ENCODE assay signal across 8 cellular contexts in the genomic region with DNA sequence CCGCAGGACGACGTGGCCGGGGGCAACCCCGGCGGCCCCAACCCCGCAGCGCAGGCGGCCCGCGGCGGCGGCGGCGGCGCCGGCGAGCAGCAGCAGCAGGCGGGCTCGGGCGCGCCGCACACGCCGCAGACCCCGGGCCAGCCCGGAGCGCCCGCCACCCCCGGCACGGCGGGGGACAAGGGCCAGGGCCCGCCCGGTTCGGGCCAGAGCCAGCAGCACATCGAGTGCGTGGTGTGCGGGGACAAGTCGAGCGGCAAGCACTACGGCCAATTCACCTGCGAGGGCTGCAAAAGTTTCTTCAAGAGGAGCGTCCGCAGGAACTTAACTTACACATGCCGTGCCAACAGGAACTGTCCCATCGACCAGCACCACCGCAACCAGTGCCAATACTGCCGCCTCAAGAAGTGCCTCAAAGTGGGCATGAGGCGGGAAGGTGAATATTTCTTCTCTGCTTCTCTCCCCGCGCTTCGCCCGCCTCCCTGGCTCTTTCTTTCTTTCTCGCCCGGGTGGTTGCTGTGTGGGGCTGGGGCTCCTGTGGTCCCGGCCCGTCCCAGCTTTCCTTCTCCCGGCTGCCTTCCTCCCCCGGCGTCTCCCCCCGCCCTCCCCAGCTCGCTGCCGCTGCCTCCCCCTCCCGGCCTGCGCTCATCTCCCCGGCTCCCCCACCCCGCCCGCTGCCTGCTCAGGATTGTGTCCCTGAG. TPM values are rescaled to one million over a fixed set of nuclear protein-coding genes. Genes with fewer than 3 reads are reported as not detected.
DNase-seq lines count a peak whose midpoint lies in the region; ATAC-seq and TF ChIP-seq lines count a peak whose summit lies in the region.

No MANE protein-coding gene starts in this region.

- peak overlapping the region; percentile 86 for H3K4me3 ChIP-seq in SK-N-MC
- H3K4me3 ChIP-seq in esophagus muscularis mucosa, result peak overlapping the region; percentile 71 to 87 (median 76)
- peak overlapping the region; percentile 67 for H3K4me3 ChIP-seq in ovary

- peaks cover 9% of the 10 kb centered on the region; the same call in 1 of the 2 replicates for H3K36me3 ChIP-seq in SK-N-MC (ENCODE audit: insufficient read depth, low read length)
- peaks cover 0 to 5% (median 0%) of the 10 kb centered on the region in 4 donors for H3K36me3 ChIP-seq in esophagus muscularis mucosa
- no peaks in the 10 kb centered on the region for H3K36me3 ChIP-seq in ovary

- no peaks in the 10 kb centered on the region for H3K9me3 ChIP-seq in SK-N-MC (ENCODE audit: low read depth, low read length)
- H3K9me3 ChIP-seq in esophagus muscularis mucosa, result no peaks in the 10 kb centered on the region
- H3K9me3 ChIP-seq in ovary, result no peaks in the 10 kb centered on the region

- H3K4me3 Mint-ChIP-seq in activated CD4-positive, alpha-beta T cell treated with anti-CD3 and anti-CD28 coated beads for 36 hours, result peak overlapping the region; percentile 37

- ATAC-seq in activated CD4-positive, alpha-beta T cell treated with anti-CD3 and anti-CD28 coated beads for 36 hours, result no peak
- ATAC-seq in GM18502 (IDR thresholded peaks at IDR 0.05; ENCODE audit: poor library complexity, unreplicated experiment), result no peak
- ATAC-seq in HG02884 (IDR thresholded peaks at IDR 0.05; ENCODE audit: unreplicated experiment), result no peak

- TF ChIP-seq CTCF in esophagus muscularis mucosa (IDR thresholded peaks at IDR 0.05) (no peak), ovary (IDR thresholded peaks at IDR 0.05) (no peak)

- TF ChIP-seq POLR2A in esophagus muscularis mucosa (IDR thresholded peaks at IDR 0.05; ENCODE audit: low read depth) (no peak), ovary (IDR thresholded peaks at IDR 0.05) (no peak)

- H3K4me1 ChIP-seq in esophagus muscularis mucosa (peaks cover 32 to 73% (median 55%) of the 10 kb centered on the region in 4 donors), ovary (ENCODE audit: insufficient read depth) (peaks cover 11% of the 10 kb centered on the region)

- WGBS in esophagus muscularis mucosa, result under 1% methylated on average over 53 of the region's 68 CpGs
- WGBS in ovary, 3 donors, result 1% methylated on average over 66 to 68 of the region's 68 CpGs

- peak; percentile 26 for DNase-seq in activated CD4-positive, alpha-beta T cell treated with anti-CD3 and anti-CD28 coated beads for 36 hours
- no peak for DNase-seq in activated CD4-positive, alpha-beta T cell treated with anti-CD3 and anti-CD28 coated beads, Interleukin-2, amount 50 U/mL, for 1 hour
- no peak for DNase-seq in SK-N-MC (ENCODE audit: low read depth, low spot score)
- DNase-seq in esophagus muscularis mucosa (ENCODE audit: extremely low spot score), result peak; percentile 89
- DNase-seq in ovary, result peak in 4 of 5 donors; percentile 48 to 65 (median 62)
- DNase-seq in GF-D8 (lab: John Stamatoyannopoulos, UW), result no peak

- POLR2A ChIA-PET in activated CD4-positive, alpha-beta T cell treated with anti-CD3 and anti-CD28 coated beads for 36 hours (lab: Charles Lee), result no interaction called here

- TF ChIP-seq EP300 in esophagus muscularis mucosa (IDR thresholded peaks at IDR 0.05) (no peak), ovary (IDR thresholded peaks at IDR 0.05) (no peak)

- no peak overlapping the region for H3K27ac Mint-ChIP-seq in activated CD4-positive, alpha-beta T cell treated with anti-CD3 and anti-CD28 coated beads for 36 hours

- intact Hi-C loops in activated CD4-positive, alpha-beta T cell treated with anti-CD3 and anti-CD28 coated beads for 36 hours (cut with DNase I, micrococcal nuclease), result no loop called here
- intact Hi-C loops in esophagus muscularis mucosa (cut with DNase I), result loop anchor here (10.0 kb wide), 1 partner anchor 330 kb away; no protein-coding TSS in a partner anchor
- intact Hi-C loops in ovary (cut with DNase I), result loop anchor here in 3 of 4 donors (5.0 to 10.0 kb wide), 4 partner anchors 210 to 670 kb away; no protein-coding TSS in a partner anchor

- H3K27me3 ChIP-seq in esophagus muscularis mucosa, result peaks cover 0 to 26% (median 7%) of the 10 kb centered on the region in 4 donors
- no peaks in the 10 kb centered on the region for H3K27me3 ChIP-seq in ovary

- H3K4me1 Mint-ChIP-seq in activated CD4-positive, alpha-beta T cell treated with anti-CD3 and anti-CD28 coated beads for 36 hours, result peaks cover 30% of the 10 kb centered on the region

- H3K27ac ChIP-seq in SK-N-MC (no peak overlapping the region), esophagus muscularis mucosa (replicated peaks in 1 of 4) (peak overlapping the region; percentile 77 to 95 (median 91)), ovary (peak overlapping the region; percentile 55 to 68)

- H3K9ac ChIP-seq in SK-N-MC (ENCODE audit: insufficient read length), result peak overlapping the region; percentile 76

- CTCF ChIA-PET in activated CD4-positive, alpha-beta T cell treated with anti-CD3 and anti-CD28 coated beads for 36 hours (lab: Charles Lee), result interaction anchor here (1.6 to 2.5 kb wide), 2 partner anchors 18 to 216 kb away, joined by 7 to 10 read pairs; no protein-coding TSS in a partner anchor

- H3K9me3 Mint-ChIP-seq in activated CD4-positive, alpha-beta T cell treated with anti-CD3 and anti-CD28 coated beads for 36 hours (ENCODE audit: low read depth), result no peaks in the 10 kb centered on the region

- peaks cover 5% of the 10 kb centered on the region for H3K36me3 Mint-ChIP-seq in activated CD4-positive, alpha-beta T cell treated with anti-CD3 and anti-CD28 coated beads for 36 hours (ENCODE audit: low read depth)

- peaks cover 47% of the 10 kb centered on the region for H3K27me3 Mint-ChIP-seq in activated CD4-positive, alpha-beta T cell treated with anti-CD3 and anti-CD28 coated beads for 36 hours

RNA-seq across cellular contexts. Expression of gene NR2F1, which starts 2.2 kb away (rescaled TPM):
- total RNA-seq in activated CD4-positive, alpha-beta T cell treated with anti-CD3 and anti-CD28 coated beads for 36 hours, result not detected
- total RNA-seq in esophagus muscularis mucosa (10 to 100 TPM; 17.4 to 43.8 (median 40.6) TPM), ovary (100 to 1,000 TPM in 2 of 7 donors, 10 to 100 TPM in 5; 51.6 to 179 (median 71.5) TPM)
- 10 to 100 TPM; 47.6 to 96.5 TPM for polyA plus RNA-seq in ovary

RNA-seq across cellular contexts. Expression of gene NR2F1-AS1, which starts 4.2 kb away (rescaled TPM):
- total RNA-seq in activated CD4-positive, alpha-beta T cell treated with anti-CD3 and anti-CD28 coated beads for 36 hours, result not detected
- total RNA-seq in esophagus muscularis mucosa, result 10 to 100 TPM in 1 of 4 donors, 1 to 10 TPM in 3; 8.6 to 22.8 (median 9.5) TPM
- total RNA-seq in ovary, result 10 to 100 TPM; 22.4 to 45.7 (median 26.5) TPM
- polyA plus RNA-seq in ovary, result 10 to 100 TPM; 20.7 to 25.0 TPM

Comparison
In these comparisons a context has a peak if more than half of its experiments do, and no peak if none do; other contexts are left out.
1. DNase-seq: peak in activated CD4-positive, alpha-beta T cell treated with anti-CD3 and anti-CD28 coated beads for 36 hours (single experiment), esophagus muscularis mucosa (single experiment) and ovary (4 of 5); none in activated CD4-positive, alpha-beta T cell treated with anti-CD3 and anti-CD28 coated beads, Interleukin-2, amount 50 U/mL, for 1 hour (single experiment), SK-N-MC (single experiment) and GF-D8 (single experiment).
2. RNA of gene NR2F1, which starts 2.2 kb away (total RNA-seq): 51.6 to 179 TPM in ovary and 17.4 to 43.8 TPM in esophagus muscularis mucosa; not detected in activated CD4-positive, alpha-beta T cell treated with anti-CD3 and anti-CD28 coated beads for 36 hours; every median in the first group is over 10 times any median in the second.
3. RNA of gene NR2F1-AS1, which starts 4.2 kb away (total RNA-seq): 22.4 to 45.7 TPM in ovary and 8.6 to 22.8 TPM in esophagus muscularis mucosa; not detected in activated CD4-positive, alpha-beta T cell treated with anti-CD3 and anti-CD28 coated beads for 36 hours; every median in the first group is over 4 times any median in the second.
4. intact Hi-C loops: an anchor here in esophagus muscularis mucosa (10.0 kb wide) and ovary (5.0 to 10.0 kb wide); none called in activated CD4-positive, alpha-beta T cell treated with anti-CD3 and anti-CD28 coated beads for 36 hours.
5. Peak in every context shown above with its lines, with median percentiles within 50 percentile points of each other: H3K4me3 ChIP-seq.